In the genomic region with DNA sequence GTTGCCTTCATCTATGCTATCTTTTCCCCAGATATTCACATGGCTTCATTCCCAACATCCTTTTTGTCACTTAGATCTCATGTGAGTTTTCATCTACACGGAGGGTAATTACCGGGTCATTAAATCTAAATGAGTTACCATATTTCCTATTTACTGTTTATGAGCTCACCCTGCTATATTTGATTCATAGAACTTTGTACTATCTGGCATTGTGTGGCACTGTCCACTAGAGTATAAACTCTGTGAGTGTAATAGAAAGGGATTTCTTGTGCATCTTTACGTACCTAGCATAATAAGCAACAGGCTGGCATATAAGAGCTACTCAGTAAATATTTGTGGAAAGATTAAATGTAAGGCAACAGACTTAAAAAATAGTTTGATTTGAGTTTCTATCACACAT, we compare ENCODE assay signal across 7 cellular contexts.
"Had no signal": no experiment of that assay in that cellular context is flagged by ENCODE, and none has a peak within 500 bp of the region (broad histone marks: within the 10 kb centered on the region; RNA-seq: fewer than 3 reads in every experiment).

No MANE protein-coding gene starts in this region.

- ATAC-seq: GM12878 had no signal

- FAIRE-seq: G401.6, GM12878, GM12891, GM12892, GM18507 had no signal

- DNase-seq: GDM1, GF-D8 had no signal

- H3K4me3 ChIP-seq: GM12878 had no signal
